In genomic region chr15:62389887-62390792, GRCh38 we compare ENCODE assay signal across 1 cellular context.
TF ChIP-seq lines count a peak whose summit lies in the region.

TSS of gene TLN2 (plus strand) at chr15:62390550.

TF ChIP-seq in K562, 482 proteins besides CTCF, POLR2A, EP300 and RAD21 (continued from another document and continues in another):
- 0 out of 2 replicates have a peak, but pooled peaks have one; percentile 25 for TF ChIP-seq REST (CRISPR knock-in tag; IDR thresholded peaks at IDR 0.05; ENCODE audit: low read depth)
- no peak for TF ChIP-seq USF1 (CRISPR knock-in tag; IDR thresholded peaks at IDR 0.05)
- TF ChIP-seq NFXL1 (CRISPR knock-in tag; IDR thresholded peaks at IDR 0.05): no peak
- no peak for TF ChIP-seq KLF10 (CRISPR knock-in tag; IDR thresholded peaks at IDR 0.05)
- TF ChIP-seq HES1 (IDR thresholded peaks at IDR 0.05; ENCODE audit: low read depth): no peak
- peak; percentile 65; the same call in 1 of the 2 replicates for TF ChIP-seq VEZF1 (CRISPR knock-in tag; IDR thresholded peaks at IDR 0.05)
- peak; percentile 22 for TF ChIP-seq NFIC (IDR thresholded peaks at IDR 0.05)
- 0 out of 2 replicates have a peak, but pooled peaks have one; percentile 44 for TF ChIP-seq PML (IDR thresholded peaks at IDR 0.05; ENCODE audit: low read length)
- no peak for TF ChIP-seq CBFA2T2 (conservative IDR thresholded peaks at IDR 0.05)
- TF ChIP-seq IRF1 (CRISPR knock-in tag; IDR thresholded peaks at IDR 0.05; ENCODE audit: borderline replicate concordance): no peak
- TF ChIP-seq CSDE1 (IDR thresholded peaks at IDR 0.05): no peak
- TF ChIP-seq ZC3H4 (CRISPR knock-in tag; IDR thresholded peaks at IDR 0.05; ENCODE audit: borderline replicate concordance): no peak
- no peak for TF ChIP-seq NUFIP1 (IDR thresholded peaks at IDR 0.05; ENCODE audit: partially characterized antibody)
- no peak for TF ChIP-seq FOSL1 (tag; conservative IDR thresholded peaks at IDR 0.05)
- TF ChIP-seq GATAD2B (IDR thresholded peaks at IDR 0.05; ENCODE audit: borderline replicate concordance): peak; percentile 56; the same call in 1 of the 2 replicates
- peak; percentile 71 for TF ChIP-seq POLR2H (tag; IDR thresholded peaks at IDR 0.05; ENCODE audit: low read depth)
- peak; percentile 59; the same call in 1 of the 2 replicates for TF ChIP-seq ATF1 (CRISPR knock-in tag; IDR thresholded peaks at IDR 0.05)
- TF ChIP-seq ATF1 (tag; IDR thresholded peaks at IDR 0.05): peak; percentile 96
- TF ChIP-seq MNT (conservative IDR thresholded peaks at IDR 0.05): no peak
- TF ChIP-seq ZNF140 (CRISPR knock-in tag; IDR thresholded peaks at IDR 0.05): no peak
- TF ChIP-seq CHD7 (IDR thresholded peaks at IDR 0.05; ENCODE audit: low read depth, low read length): no peak
- TF ChIP-seq ZNF445 (CRISPR knock-in tag; IDR thresholded peaks at IDR 0.05; ENCODE audit: low read depth): no peak
- no peak for TF ChIP-seq HNRNPH1 (optimal IDR thresholded peaks at IDR 0.05; ENCODE audit: low read depth, low read length)
- no peak for TF ChIP-seq ZNF609 (CRISPR knock-in tag; IDR thresholded peaks at IDR 0.05; ENCODE audit: borderline replicate concordance)
- no peak for TF ChIP-seq HNRNPUL1 (IDR thresholded peaks at IDR 0.05; ENCODE audit: low read length)
- no peak for TF ChIP-seq FOS (IDR thresholded peaks at IDR 0.05; ENCODE audit: extremely low read depth, insufficient read length)
- no peak for TF ChIP-seq EZH2 (IDR thresholded peaks at IDR 0.05; ENCODE audit: borderline replicate concordance, low read depth, low read length)
- no peak for TF ChIP-seq HDAC1 (IDR thresholded peaks at IDR 0.05)
- TF ChIP-seq RAD51 (IDR thresholded peaks at IDR 0.05; ENCODE audit: borderline replicate concordance, low read depth): no peak
